ENCODE assay signal across 11 cellular contexts in genomic region chr2:233356546-233357308, GRCh38. TPM values are rescaled to one million over a fixed set of nuclear protein-coding genes. Genes with fewer than 3 reads are reported as not detected.
DNase-seq lines count a peak whose midpoint lies in the region; ATAC-seq and TF ChIP-seq lines count a peak whose summit lies in the region.
"Had no signal": no experiment of that assay in that cellular context is flagged by ENCODE, and none has a peak within 500 bp of the region (broad histone marks: within the 10 kb centered on the region; RNA-seq: fewer than 3 reads in every experiment).

No MANE protein-coding gene starts in this region.

- no peak overlapping the region for H3K4me2 ChIP-seq in GM23248 (ENCODE audit: unreplicated experiment)

- H3F3A ChIP-seq in GM23248 (ENCODE audit: insufficient read depth), result no peaks in the 10 kb centered on the region

- no peak for TF ChIP-seq CTCF in CD4-positive, alpha-beta T cell (IDR thresholded peaks at IDR 0.05)

- DNase-seq in CD4-positive, alpha-beta T cell, result no peak
- peak in 2 of 9 donors; percentile 13 to 14 for DNase-seq in naive thymus-derived CD4-positive, alpha-beta T cell
- DNase-seq in GM23248, result no peak
- DNase-seq: NCI-H146 had no signal

- 97 to 99% methylated on average over 4 of the region's 4 CpGs for whole genome bisulfite sequencing in GM23248 (ENCODE audit: low coverage in 1 of 2, low lambda C conversion rate in 2 of 2, missing lambda C conversion rate in 2 of 2), 2 experiments

- H3K27ac Mint-ChIP-seq in CD4-positive, alpha-beta T cell, result peak overlapping the region; percentile 76
- no peak overlapping the region for H3K27ac Mint-ChIP-seq in activated T-helper 17 cell treated with anti-CD3 and anti-CD28 coated beads, Interleukin-2, amount 50 U/mL, for 72 hours
- H3K27ac Mint-ChIP-seq in naive thymus-derived CD4-positive, alpha-beta T cell, result peak overlapping the region in 8 of 9 donors; percentile 40 to 96 (median 92)

- H3K4me3 ChIP-seq in naive thymus-derived CD4-positive, alpha-beta T cell (ENCODE audit: low read length), result peak overlapping the region; percentile 44
- no peak overlapping the region for H3K4me3 ChIP-seq in GM23248

- H3K9me3 ChIP-seq in CD4-positive, alpha-beta T cell (ENCODE audit: control insufficient read depth, low read length), result no peaks in the 10 kb centered on the region
- no peaks in the 10 kb centered on the region for H3K9me3 ChIP-seq in naive thymus-derived CD4-positive, alpha-beta T cell (ENCODE audit: control insufficient read depth in 2 of 3, low read length in 3 of 3)
- H3K9me3 ChIP-seq in GM23248 (ENCODE audit: low read depth), result no peaks in the 10 kb centered on the region

- peak; percentile 42 for TF ChIP-seq POLR2A in GM18505 (IDR thresholded peaks at IDR 0.05; ENCODE audit: borderline replicate concordance, extremely low read depth, insufficient read depth, insufficient read length)

- CTCF ChIA-PET in CD4-positive, alpha-beta T cell (lab: Charles Lee), result interaction anchor here (1.5 to 2.5 kb wide), 2 partner anchors 87 to 106 kb away, joined by 5 to 13 read pairs; partner anchors contain the start of gene ATG16L1
- CTCF ChIA-PET in naive thymus-derived CD4-positive, alpha-beta T cell (lab: Charles Lee), result interaction anchor here (0.6 to 2.4 kb wide), 8 partner anchors 23 to 1042 kb away, joined by 3 to 14 read pairs (median 4); no protein-coding TSS in a partner anchor

- H3K27me3 Mint-ChIP-seq in CD4-positive, alpha-beta T cell, result no peaks in the 10 kb centered on the region
- H3K27me3 Mint-ChIP-seq in activated T-helper 17 cell treated with anti-CD3 and anti-CD28 coated beads, Interleukin-2, amount 50 U/mL, for 72 hours, result no peaks in the 10 kb centered on the region
- no peaks in the 10 kb centered on the region for H3K27me3 Mint-ChIP-seq in naive thymus-derived CD4-positive, alpha-beta T cell

- H3K27ac ChIP-seq in CD4-positive, alpha-beta T cell (ENCODE audit: low read depth, low read length), result no peak overlapping the region
- peak overlapping the region; percentile 25 for H3K27ac ChIP-seq in naive thymus-derived CD4-positive, alpha-beta T cell (ENCODE audit: low read depth, low read length)
- no peak overlapping the region for H3K27ac ChIP-seq in GM23248

- H3K4me1 Mint-ChIP-seq in CD4-positive, alpha-beta T cell (ENCODE audit: low read depth), result peaks cover 63% of the 10 kb centered on the region
- H3K4me1 Mint-ChIP-seq in activated T-helper 17 cell treated with anti-CD3 and anti-CD28 coated beads, Interleukin-2, amount 50 U/mL, for 72 hours, result peaks cover 35% of the 10 kb centered on the region
- H3K4me1 Mint-ChIP-seq in naive thymus-derived CD4-positive, alpha-beta T cell, result peaks cover 59 to 81% (median 69%) of the 10 kb centered on the region in 7 donors

- POLR2A ChIA-PET in CD4-positive, alpha-beta T cell (lab: Charles Lee), result interaction anchor here (1.0 to 4.5 kb wide), 6 partner anchors 9 to 88 kb away, joined by 3 to 25 read pairs (median 6); no protein-coding TSS in a partner anchor
- POLR2A ChIA-PET in naive thymus-derived CD4-positive, alpha-beta T cell (lab: Charles Lee), result interaction anchor here (0.6 to 1.6 kb wide), 7 partner anchors 15 to 720 kb away, joined by 3 to 7 read pairs (median 4); partner anchors contain the start of gene ATG16L1

- no peaks in the 10 kb centered on the region for H3K27me3 ChIP-seq in CD4-positive, alpha-beta T cell (ENCODE audit: control insufficient read depth, insufficient read depth, low read length)
- H3K27me3 ChIP-seq in naive thymus-derived CD4-positive, alpha-beta T cell (ENCODE audit: control insufficient read depth in 2 of 2, insufficient read depth in 2 of 2, low read length in 2 of 2), result no peaks in the 10 kb centered on the region
- no peaks in the 10 kb centered on the region for H3K27me3 ChIP-seq in GM23248 (replicated peaks; ENCODE audit: insufficient read depth)

- H3K4me1 ChIP-seq in naive thymus-derived CD4-positive, alpha-beta T cell (ENCODE audit: control insufficient read depth in 2 of 2, insufficient read depth in 2 of 2, low read length in 2 of 2), result peaks cover 39 to 42% of the 10 kb centered on the region in 2 donors
- no peaks in the 10 kb centered on the region; the same call in 1 of the 2 replicates for H3K4me1 ChIP-seq in GM23248 (ENCODE audit: insufficient read depth)

- H3K79me2 ChIP-seq in GM23248 (ENCODE audit: insufficient read depth), result peaks cover 30% of the 10 kb centered on the region

- intact Hi-C loops in CD4-positive, alpha-beta T cell (cut with DNase I, micrococcal nuclease), result loop anchor here in 1 of 2 experiments (10.0 kb wide), 1 partner anchor 1042 kb away; no protein-coding TSS in a partner anchor
- intact Hi-C loops in naive thymus-derived CD4-positive, alpha-beta T cell (cut with micrococcal nuclease), result loop anchor here (2.0 to 5.0 kb wide), 4 partner anchors 16 to 88 kb away; no protein-coding TSS in a partner anchor

- H3K36me3 ChIP-seq in naive thymus-derived CD4-positive, alpha-beta T cell (ENCODE audit: control insufficient read depth in 2 of 3, insufficient read depth in 3 of 3, low read length in 3 of 3), result peaks cover 0 to 5% (median 0%) of the 10 kb centered on the region in 3 experiments
- no peaks in the 10 kb centered on the region for H3K36me3 ChIP-seq in GM23248 (ENCODE audit: low read depth)

- H3K4me3 Mint-ChIP-seq in CD4-positive, alpha-beta T cell, result peak overlapping the region; percentile 92
- H3K4me3 Mint-ChIP-seq in activated T-helper 17 cell treated with anti-CD3 and anti-CD28 coated beads, Interleukin-2, amount 50 U/mL, for 72 hours, result peak overlapping the region; percentile 87
- H3K4me3 Mint-ChIP-seq in naive thymus-derived CD4-positive, alpha-beta T cell, result peak overlapping the region; percentile 91 to 98 (median 94)

- H3K9me2 ChIP-seq in GM23248 (ENCODE audit: insufficient read depth), result no peaks in the 10 kb centered on the region

- no peak overlapping the region for H3K9ac ChIP-seq in GM23248

- in situ Hi-C loops in GM23248 (cut with MboI), result no loop called here

- no peaks in the 10 kb centered on the region for H3K9me3 Mint-ChIP-seq in CD4-positive, alpha-beta T cell
- no peaks in the 10 kb centered on the region for H3K9me3 Mint-ChIP-seq in activated T-helper 17 cell treated with anti-CD3 and anti-CD28 coated beads, Interleukin-2, amount 50 U/mL, for 72 hours
- H3K9me3 Mint-ChIP-seq in naive thymus-derived CD4-positive, alpha-beta T cell, result peaks cover 0 to 3% (median 0%) of the 10 kb centered on the region in 11 donors

- peaks cover 47% of the 10 kb centered on the region for H3K36me3 Mint-ChIP-seq in CD4-positive, alpha-beta T cell (ENCODE audit: low read depth)
- peaks cover 28% of the 10 kb centered on the region for H3K36me3 Mint-ChIP-seq in activated T-helper 17 cell treated with anti-CD3 and anti-CD28 coated beads, Interleukin-2, amount 50 U/mL, for 72 hours (ENCODE audit: low read depth)
- peaks cover 3 to 26% (median 22%) of the 10 kb centered on the region in 5 donors for H3K36me3 Mint-ChIP-seq in naive thymus-derived CD4-positive, alpha-beta T cell

- ATAC-seq in CD4-positive, alpha-beta T cell (ENCODE audit: poor library complexity), result no peak
- ATAC-seq in GM18505 (IDR thresholded peaks at IDR 0.05; ENCODE audit: unreplicated experiment), result no peak
- ATAC-seq in activated T-helper 17 cell treated with anti-CD3 and anti-CD28 coated beads, Interleukin-2, amount 50 U/mL, for 72 hours (replicated peaks), result no peak
- ATAC-seq in naive thymus-derived CD4-positive, alpha-beta T cell, result no peak
- no peak for ATAC-seq in GM21515 (IDR thresholded peaks at IDR 0.05; ENCODE audit: unreplicated experiment)
- no peak for ATAC-seq in GM18858 (IDR thresholded peaks at IDR 0.05; ENCODE audit: unreplicated experiment)
- no peak for ATAC-seq in HG02571 (IDR thresholded peaks at IDR 0.05; ENCODE audit: unreplicated experiment)

- H4K20me1 ChIP-seq in GM23248 (ENCODE audit: insufficient read depth), result no peaks in the 10 kb centered on the region; the same call in 1 of the 2 replicates

- H2AFZ ChIP-seq in GM23248, result no peak overlapping the region

RNA-seq across cellular contexts. Expression of gene DGKD, which starts 2.4 kb away (rescaled TPM):
- 100 to 1,000 TPM; 147 to 156 TPM for total RNA-seq in CD4-positive, alpha-beta T cell
- 10 to 100 TPM; 34.6 to 59.6 TPM for total RNA-seq in activated T-helper 17 cell treated with anti-CD3 and anti-CD28 coated beads, Interleukin-2, amount 50 U/mL, for 72 hours
- total RNA-seq in naive thymus-derived CD4-positive, alpha-beta T cell, result 100 to 1,000 TPM in 4 of 5 experiments, 10 to 100 TPM in 1; 61.6 to 252 (median 213) TPM
- 10 to 100 TPM; 25.8 to 41.0 TPM for polyA plus RNA-seq in naive thymus-derived CD4-positive, alpha-beta T cell
- total RNA-seq in GM23248 (2014; rRNA removed; shearing (Covaris generic)), result 4.0 and 5.1 TPM in 2 replicates
- polyA plus RNA-seq in GM23248 (2016; fragmentation: Nextera tagmentation; extraction: Ambion mirVana), result 2.7 and 3.9 TPM in 2 replicates

RNA-seq across cellular contexts. Expression of gene SAG, which starts 49.1 kb away (rescaled TPM):
- under 1 TPM; 0.03 to 0.22 TPM for total RNA-seq in CD4-positive, alpha-beta T cell
- total RNA-seq in activated T-helper 17 cell treated with anti-CD3 and anti-CD28 coated beads, Interleukin-2, amount 50 U/mL, for 72 hours, result 1 to 10 TPM in 1 of 2 donors, under 1 TPM in 1; 0.04 to 1.7 TPM
- under 1 TPM in 3 of 5 experiments, not detected in 2; 0.05 to 0.65 (median 0.10) TPM for total RNA-seq in naive thymus-derived CD4-positive, alpha-beta T cell
- not detected for polyA plus RNA-seq in naive thymus-derived CD4-positive, alpha-beta T cell
- not detected in 2 replicates for total RNA-seq in GM23248 (2014; rRNA removed; shearing (Covaris generic))
- polyA plus RNA-seq in GM23248 (2016; fragmentation: Nextera tagmentation; extraction: Ambion mirVana), result not detected in 2 replicates
- total RNA-seq: SK-MEL-5, urinary bladder had no signal
